Comparison of ENCODE assay signal across 16 cellular contexts in genomic region chr19:18987456-18987855, GRCh38. TPM values are rescaled to one million over a fixed set of nuclear protein-coding genes. Genes with fewer than 3 reads are reported as not detected.
DNase-seq lines count a peak whose midpoint lies in the region; ATAC-seq, FAIRE-seq and TF ChIP-seq lines count a peak whose summit lies in the region.
"Had no signal": no experiment of that assay in that cellular context is flagged by ENCODE, and none has a peak within 500 bp of the region (broad histone marks: within the 10 kb centered on the region; RNA-seq: fewer than 3 reads in every experiment).

No MANE protein-coding gene starts in this region.

- H3K4ac ChIP-seq in neuronal stem cell (ENCODE audit: low read length) = no peak overlapping the region

- POLR2A ChIA-PET in HepG2 (lab: Yijun Ruan, JAX) = interaction anchor here (1.3 to 1.6 kb wide), 2 partner anchors 69 to 92 kb away, joined by 7 to 10 read pairs; partner anchors contain the start of genes CERS1, COPE and DDX49
- POLR2A ChIA-PET in Panc1 (lab: Charles Lee) = no interaction called here

- H2AK5ac ChIP-seq in neuronal stem cell (ENCODE audit: low read depth, low read length) = peak overlapping the region; percentile 83

- BruUV-seq in HepG2 (replicated peaks; lab: Mats Ljungman, UMichigan) (no TSS peak), Panc1 (replicated peaks; lab: Mats Ljungman, UMichigan) (no TSS peak)

- no peak overlapping the region for H3K4me3 ChIP-seq in HepG2 (replicated peaks in 1 of 3; ENCODE audit: insufficient read depth in 1 of 3, low read depth in 2 of 3, low read length in 3 of 3)
- no peak overlapping the region for H3K4me3 ChIP-seq in right lobe of liver
- no peak overlapping the region for H3K4me3 ChIP-seq in Panc1 (ENCODE audit: low read depth in 2 of 2, low read length in 2 of 2)
- no peak overlapping the region for H3K4me3 ChIP-seq in neuronal stem cell (ENCODE audit: low read length in 2 of 2)
- H3K4me3 ChIP-seq in left ventricle myocardium inferior = no peak overlapping the region
- H3K4me3 ChIP-seq in psoas muscle = no peak overlapping the region
- H3K4me3 ChIP-seq: BLaER1, GM23248 had no signal

- H3K36me3 ChIP-seq in HepG2 (replicated peaks in 1 of 2; ENCODE audit: control insufficient read depth in 1 of 2, insufficient read depth in 2 of 2, low read length in 2 of 2) (peaks cover 0 to 1% of the 10 kb centered on the region in 2 experiments; a peak in 1 of 5 replicates), right lobe of liver (no peaks in the 10 kb centered on the region), Panc1 (ENCODE audit: control insufficient read depth, insufficient read depth, low read length) (no peaks in the 10 kb centered on the region), neuronal stem cell (replicated peaks in 1 of 2; ENCODE audit: control insufficient read depth in 2 of 2, insufficient read depth in 2 of 2, low read length in 2 of 2) (peaks cover 6 to 18% of the 10 kb centered on the region in 2 donors), left ventricle myocardium inferior (peaks cover 6% of the 10 kb centered on the region), psoas muscle (ENCODE audit: insufficient read depth in 1 of 2, low read depth in 1 of 2) (peaks cover 0 to 20% of the 10 kb centered on the region in 2 donors)

- H2BK5ac ChIP-seq in neuronal stem cell (ENCODE audit: low read length) = no peak overlapping the region

- H3K4me2 ChIP-seq in HepG2 (ENCODE audit: low read depth, low read length) (no peak overlapping the region), neuronal stem cell (ENCODE audit: insufficient read depth, low read length, poor library complexity, severe bottlenecking) (no peak overlapping the region)

- peaks cover 0 to 28% of the 10 kb centered on the region in 2 experiments; a peak in 3 of 5 replicates for H3K27me3 ChIP-seq in HepG2 (ENCODE audit: control insufficient read depth in 1 of 2, insufficient read depth in 2 of 2, low read length in 2 of 2)
- H3K27me3 ChIP-seq in right lobe of liver = no peaks in the 10 kb centered on the region
- H3K27me3 ChIP-seq in Panc1 (ENCODE audit: control insufficient read depth, insufficient read depth, low read length) = no peaks in the 10 kb centered on the region
- no peaks in the 10 kb centered on the region for H3K27me3 ChIP-seq in neuronal stem cell (ENCODE audit: control insufficient read depth in 3 of 3, insufficient read depth in 3 of 3, low read depth in 1 of 3, low read length in 3 of 3)
- peaks cover 11% of the 10 kb centered on the region for H3K27me3 ChIP-seq in left ventricle myocardium inferior (ENCODE audit: low read depth)
- peaks cover 0 to 10% (median 2%) of the 10 kb centered on the region in 3 donors for H3K27me3 ChIP-seq in psoas muscle (ENCODE audit: insufficient read depth in 3 of 3, low read length in 2 of 3)
- H3K27me3 ChIP-seq: BLaER1 had no signal

- no peak overlapping the region for H2BK120ac ChIP-seq in neuronal stem cell (ENCODE audit: low read depth, low read length)

- intact Hi-C loops in HepG2 (cut with micrococcal nuclease; ENCODE audit: unreplicated experiment) (no loop called here), right lobe of liver (cut with DNase I) (no loop called here), Panc1 (cut with micrococcal nuclease; ENCODE audit: unreplicated experiment) (loop anchor here (10.0 kb wide), 1 partner anchor 53 kb away; no protein-coding TSS in a partner anchor), left ventricle myocardium inferior (cut with micrococcal nuclease) (no loop called here), psoas muscle (cut with DNase I) (loop anchor here in 1 of 2 donors (5.0 kb wide), 2 partner anchors 45 to 95 kb away; partner anchors contain the start of gene HOMER3)

- H2AFZ ChIP-seq in HepG2 (ENCODE audit: low read length) = no peak overlapping the region
- H2AFZ ChIP-seq in neuronal stem cell (ENCODE audit: low read length) = no peak overlapping the region
- H2AFZ ChIP-seq: GM23248 had no signal

- H3K14ac ChIP-seq in neuronal stem cell (ENCODE audit: low read length) = no peak overlapping the region

- H4K20me1 ChIP-seq in HepG2 (ENCODE audit: insufficient read depth, low read length) = no peaks in the 10 kb centered on the region
- H4K20me1 ChIP-seq: BLaER1 had no signal

- H3K79me2 ChIP-seq in HepG2 (ENCODE audit: insufficient read depth, low read length) = no peaks in the 10 kb centered on the region

- H3K9ac ChIP-seq in HepG2 (ENCODE audit: insufficient read depth, low read depth, low read length) (no peak overlapping the region), neuronal stem cell (ENCODE audit: low read depth, low read length, poor library complexity) (no peak overlapping the region)
- H3K9ac ChIP-seq: BLaER1, GM23248 had no signal

- TF ChIP-seq EP300 in HepG2 (IDR thresholded peaks at IDR 0.05; ENCODE audit: low read depth in 2 of 2, low read length in 2 of 2) = no peak
- no peak for TF ChIP-seq EP300 in HepG2 (CRISPR knock-in tag; IDR thresholded peaks at IDR 0.05; ENCODE audit: borderline replicate concordance)

- no peaks in the 10 kb centered on the region for H3K9me3 ChIP-seq in HepG2 (ENCODE audit: low read length)
- H3K9me3 ChIP-seq in right lobe of liver = no peaks in the 10 kb centered on the region
- H3K9me3 ChIP-seq in Panc1 (ENCODE audit: control insufficient read depth, insufficient read depth, low read depth, low read length) = no peaks in the 10 kb centered on the region
- H3K9me3 ChIP-seq in neuronal stem cell (replicated peaks in 1 of 2; ENCODE audit: control insufficient read depth in 2 of 2, insufficient read depth in 1 of 2, low read depth in 1 of 2, low read length in 2 of 2) = no peaks in the 10 kb centered on the region
- no peaks in the 10 kb centered on the region for H3K9me3 ChIP-seq in left ventricle myocardium inferior (replicated peaks)
- no peaks in the 10 kb centered on the region for H3K9me3 ChIP-seq in psoas muscle
- H3K9me3 ChIP-seq: BLaER1, Caco-2 had no signal

- in situ Hi-C loops in HepG2 (cut with HindIII; ENCODE audit: extremely low pct_ligation_motif_present, low pct_unique_long_range_greater_than_20kb) = loop anchor here (5.0 to 10.0 kb wide), 3 partner anchors 45 to 93 kb away; partner anchors contain the start of genes CERS1 and HOMER3
- in situ Hi-C loops in Panc1 (cut with HindIII; ENCODE audit: low pct_unique_long_range_greater_than_20kb, low sequenced_read_pairs) = no loop called here

- no peak overlapping the region for H3K23ac ChIP-seq in neuronal stem cell (ENCODE audit: low read depth, low read length, poor library complexity)

- ATAC-seq in HepG2 = peak; percentile 12
- no peak for ATAC-seq in right lobe of liver
- 0 out of 2 replicates have a peak, but pooled peaks have one; percentile 22 for ATAC-seq in Panc1
- ATAC-seq in psoas muscle = no peak
- ATAC-seq: CD8-positive, alpha-beta T cell had no signal

- TF ChIP-seq POLR2A in HepG2 (IDR thresholded peaks at IDR 0.05; ENCODE audit: insufficient read depth in 1 of 2, low read depth in 2 of 2, low read length in 2 of 2) (no peak), right lobe of liver (IDR thresholded peaks at IDR 0.05) (no peak)

- TF ChIP-seq CTCF in HepG2 (CRISPR knock-in tag; IDR thresholded peaks at IDR 0.05) = no peak
- TF ChIP-seq CTCF in right lobe of liver (IDR thresholded peaks at IDR 0.05) = no peak
- no peak for TF ChIP-seq CTCF in Panc1 (IDR thresholded peaks at IDR 0.05)
- TF ChIP-seq CTCF in left ventricle myocardium inferior (IDR thresholded peaks at IDR 0.05; ENCODE audit: borderline replicate concordance) = no peak
- TF ChIP-seq CTCF in psoas muscle (IDR thresholded peaks at IDR 0.05) = no peak

- H3K4me1 ChIP-seq in HepG2 (ENCODE audit: insufficient read depth, low read length) = peaks cover 10% of the 10 kb centered on the region
- peaks cover 0 to 5% (median 0%) of the 10 kb centered on the region in 4 donors for H3K4me1 ChIP-seq in right lobe of liver
- no peaks in the 10 kb centered on the region; the same call in 1 of the 2 replicates for H3K4me1 ChIP-seq in Panc1 (ENCODE audit: control insufficient read depth, insufficient read depth, low read length)
- H3K4me1 ChIP-seq in neuronal stem cell (ENCODE audit: control insufficient read depth in 2 of 2, insufficient read depth in 1 of 2, low read depth in 1 of 2, low read length in 2 of 2) = peaks cover 0 to 6% of the 10 kb centered on the region in 2 donors
- H3K4me1 ChIP-seq in left ventricle myocardium inferior = peaks cover 16% of the 10 kb centered on the region
- H3K4me1 ChIP-seq in psoas muscle = no peaks in the 10 kb centered on the region
- H3K4me1 ChIP-seq: Caco-2 had no signal

- H2BK15ac ChIP-seq in neuronal stem cell (ENCODE audit: low read length) = no peak overlapping the region

- H3K79me1 ChIP-seq in neuronal stem cell (ENCODE audit: low read depth, low read length) = peaks cover 1% of the 10 kb centered on the region

- no peak overlapping the region for H4K8ac ChIP-seq in neuronal stem cell (ENCODE audit: low read depth, low read length)

- no peak overlapping the region for H3K18ac ChIP-seq in neuronal stem cell (ENCODE audit: low read length)

- H2BK12ac ChIP-seq in neuronal stem cell (ENCODE audit: low read length) = no peak overlapping the region

- DNase-seq in HepG2 (ENCODE audit: low spot score) = no peak
- DNase-seq in right lobe of liver = no peak
- peak; percentile 98 for DNase-seq in NCI-H82 (lab: John Stamatoyannopoulos, UW)
- DNase-seq in Panc1 (ENCODE audit: low read depth, low spot score) = no peak
- DNase-seq in neuronal stem cell (ENCODE audit: low spot score) = no peak
- no peak for DNase-seq in left ventricle myocardium inferior
- DNase-seq in HK-2 (ENCODE audit: unreplicated experiment) = no peak
- DNase-seq in psoas muscle = no peak
- DNase-seq: CD8-positive, alpha-beta T cell had no signal

- no peak overlapping the region for H3K27ac ChIP-seq in HepG2 (ENCODE audit: extremely low read length, insufficient read depth, low read length)
- no peak overlapping the region for H3K27ac ChIP-seq in right lobe of liver
- no peak overlapping the region for H3K27ac ChIP-seq in Panc1 (ENCODE audit: low read length)
- H3K27ac ChIP-seq in neuronal stem cell (replicated peaks; ENCODE audit: low read length) = no peak overlapping the region
- no peak overlapping the region for H3K27ac ChIP-seq in left ventricle myocardium inferior (replicated peaks)
- no peak overlapping the region for H3K27ac ChIP-seq in psoas muscle
- H3K27ac ChIP-seq: 22Rv1, BLaER1, C4-2B, GM23248 had no signal

- 14% methylated on average over 4 of the region's 4 CpGs for WGBS in HepG2 (ENCODE audit: low lambda C conversion rate)
- WGBS in right lobe of liver (ENCODE audit: insufficient coverage, low coverage, low lambda C conversion rate, missing lambda C conversion rate) = 48% methylated on average over 3 of the region's 4 CpGs
- no CpG with 5 or more reads among the region's 4 CpGs for WGBS in neuronal stem cell (ENCODE audit: extremely low coverage in 2 of 2, insufficient read length in 2 of 2, insufficient replicate concordance in 1 of 2), 2 donors
- 30 to 35% (median 32%) methylated on average over 4 of the region's 4 CpGs for WGBS in psoas muscle, 3 donors

- H4K91ac ChIP-seq in neuronal stem cell (ENCODE audit: low read depth, low read length, poor library complexity) = no peak overlapping the region

- FAIRE-seq in HepG2 (lab: Jason Lieb, UNC) = no peak
- FAIRE-seq: A204.1, GM12892 had no signal

- CTCF ChIA-PET in HepG2 (lab: Yijun Ruan, JAX; ENCODE audit: low intra/inter-chr PET ratio, low total read pairs) (interaction anchor here (1.4 to 2.3 kb wide), 3 partner anchors 46 to 121 kb away, joined by 6 to 24 read pairs (median 13); partner anchors contain the start of genes CERS1 and HOMER3), Panc1 (lab: Charles Lee) (interaction anchor here (0.6 to 1.7 kb wide), 7 partner anchors 22 to 97 kb away, joined by 3 to 9 read pairs (median 4); partner anchors contain the start of genes COPE and DDX49)

- TF ChIP-seq RAD21 in HepG2 (CRISPR knock-in tag; IDR thresholded peaks at IDR 0.05) = no peak

RNA-seq across cellular contexts. Expression of gene SUGP2, which starts 45.9 kb away (rescaled TPM):
- total RNA-seq in HepG2 (2016; rRNA removed; fragmentation: Illumina TruSeq; extraction: Trizol) (32.3 and 40.6 TPM in 2 replicates), right lobe of liver (10 to 100 TPM; 17.4 to 36.4 (median 30.0) TPM), Panc1 (2021; ENCODE audit: unreplicated experiment) (112 TPM), left ventricle myocardium inferior (68.2 TPM), psoas muscle (10 to 100 TPM; 41.3 to 53.3 (median 48.1) TPM)
- total RNA-seq in HepG2 (2016; cell fraction: cytosol; rRNA removed; fragmentation: Illumina TruSeq; extraction: Trizol; ENCODE audit: low read depth) = 8.1 and 8.7 TPM in 2 replicates
- 29.8 and 39.5 TPM in 2 replicates for total RNA-seq in HepG2 (2016; cell fraction: insoluble cytoplasmic fraction; rRNA removed; fragmentation: Illumina TruSeq; extraction: Trizol)
- total RNA-seq in HepG2 (2016; cell fraction: membrane; rRNA removed; fragmentation: Illumina TruSeq; extraction: Trizol) = 16.1 and 16.4 TPM in 2 replicates
- total RNA-seq in HepG2 (2016; cell fraction: nucleus; rRNA removed; fragmentation: Illumina TruSeq; extraction: Trizol) = 43.7 and 52.4 TPM in 2 replicates
- polyA plus RNA-seq in HepG2 (2011; rRNA removed) (57.7 and 63.4 TPM in 2 replicates), psoas muscle (10 to 100 TPM; 31.8 to 45.3 (median 34.4) TPM)
- polyA plus RNA-seq in HepG2 (2011; cell fraction: cytosol; rRNA removed) = 18.7 and 22.9 TPM in 2 replicates
- polyA plus RNA-seq in HepG2 (2011; cell fraction: nucleus; rRNA removed) = 189 and 204 TPM in 2 replicates
- polyA plus RNA-seq in HepG2 (2012) = 38.0 and 52.7 TPM in 2 replicates
- polyA plus RNA-seq in HepG2 (2016; cell fraction: cytosol; fragmentation: Illumina TruSeq; extraction: Trizol; ENCODE audit: low read depth) = 3.7 and 4.4 TPM in 2 replicates
- 29.6 and 32.8 TPM in 2 replicates for polyA plus RNA-seq in HepG2 (2016; cell fraction: insoluble cytoplasmic fraction; fragmentation: Illumina TruSeq; extraction: Trizol; ENCODE audit: low read depth)
- polyA plus RNA-seq in HepG2 (2016; cell fraction: membrane; fragmentation: Illumina TruSeq; extraction: Trizol; ENCODE audit: low read depth) = 7.8 and 9.8 TPM in 2 replicates
- polyA plus RNA-seq in HepG2 (2016; cell fraction: nucleus; fragmentation: Illumina TruSeq; extraction: Trizol; ENCODE audit: insufficient read depth, low read depth) = 163 and 186 TPM in 2 replicates
- polyA minus RNA-seq in HepG2 (2011; rRNA and poly(A)+ RNA removed; ENCODE audit: low replicate concordance) = 19.2 and 29.3 TPM in 2 replicates
- 10.2 and 13.3 TPM in 2 replicates for polyA minus RNA-seq in HepG2 (2011; cell fraction: cytosol; rRNA and poly(A)+ RNA removed)
- 62.1 and 68.9 TPM in 2 replicates for polyA minus RNA-seq in HepG2 (2011; cell fraction: nucleus; rRNA and poly(A)+ RNA removed)
- 60.6 TPM for polyA plus RNA-seq in Panc1 (2012; ENCODE audit: insufficient read length)
- 103 TPM for polyA plus RNA-seq in neuronal stem cell (2013, experiment 1 of 2)
- polyA plus RNA-seq in neuronal stem cell (2013, experiment 2 of 2) = 101 TPM

RNA-seq across cellular contexts. Expression of gene ARMC6, which starts 45.9 kb away (rescaled TPM):
- 36.8 and 42.7 TPM in 2 replicates for total RNA-seq in HepG2 (2016; rRNA removed; fragmentation: Illumina TruSeq; extraction: Trizol)
- total RNA-seq in HepG2 (2016; cell fraction: cytosol; rRNA removed; fragmentation: Illumina TruSeq; extraction: Trizol; ENCODE audit: low read depth) = 11.2 and 13.0 TPM in 2 replicates
- total RNA-seq in HepG2 (2016; cell fraction: insoluble cytoplasmic fraction; rRNA removed; fragmentation: Illumina TruSeq; extraction: Trizol) = 37.7 and 38.3 TPM in 2 replicates
- total RNA-seq in HepG2 (2016; cell fraction: membrane; rRNA removed; fragmentation: Illumina TruSeq; extraction: Trizol) = 20.4 and 23.6 TPM in 2 replicates
- total RNA-seq in HepG2 (2016; cell fraction: nucleus; rRNA removed; fragmentation: Illumina TruSeq; extraction: Trizol) = 17.5 and 23.9 TPM in 2 replicates
- 16.2 and 24.6 TPM in 2 replicates for polyA plus RNA-seq in HepG2 (2011; rRNA removed)
- polyA plus RNA-seq in HepG2 (2011; cell fraction: cytosol; rRNA removed) = 16.9 and 25.0 TPM in 2 replicates
- 44.8 and 46.0 TPM in 2 replicates for polyA plus RNA-seq in HepG2 (2011; cell fraction: nucleus; rRNA removed)
- 14.8 and 16.9 TPM in 2 replicates for polyA plus RNA-seq in HepG2 (2012)
- polyA plus RNA-seq in HepG2 (2016; cell fraction: cytosol; fragmentation: Illumina TruSeq; extraction: Trizol; ENCODE audit: low read depth) = 10.0 and 10.8 TPM in 2 replicates
- 33.4 and 39.5 TPM in 2 replicates for polyA plus RNA-seq in HepG2 (2016; cell fraction: insoluble cytoplasmic fraction; fragmentation: Illumina TruSeq; extraction: Trizol; ENCODE audit: low read depth)
- polyA plus RNA-seq in HepG2 (2016; cell fraction: membrane; fragmentation: Illumina TruSeq; extraction: Trizol; ENCODE audit: low read depth) = 14.7 and 16.1 TPM in 2 replicates
- 37.5 and 39.9 TPM in 2 replicates for polyA plus RNA-seq in HepG2 (2016; cell fraction: nucleus; fragmentation: Illumina TruSeq; extraction: Trizol; ENCODE audit: insufficient read depth, low read depth)
- polyA minus RNA-seq in HepG2 (2011; rRNA and poly(A)+ RNA removed; ENCODE audit: low replicate concordance) = 71.3 and 80.9 TPM in 2 replicates
- polyA minus RNA-seq in HepG2 (2011; cell fraction: cytosol; rRNA and poly(A)+ RNA removed) = 18.4 and 19.4 TPM in 2 replicates
- polyA minus RNA-seq in HepG2 (2011; cell fraction: nucleus; rRNA and poly(A)+ RNA removed) = 14.0 and 15.2 TPM in 2 replicates
- 10 to 100 TPM; 19.3 to 64.8 (median 41.4) TPM for total RNA-seq in right lobe of liver
- 51.4 TPM for total RNA-seq in Panc1 (2021; ENCODE audit: unreplicated experiment)
- polyA plus RNA-seq in Panc1 (2012; ENCODE audit: insufficient read length) = 64.8 TPM
- polyA plus RNA-seq in neuronal stem cell (2013, experiment 1 of 2) = 15.0 TPM
- 14.5 TPM for polyA plus RNA-seq in neuronal stem cell (2013, experiment 2 of 2)
- total RNA-seq in left ventricle myocardium inferior = 15.0 TPM
- 10 to 100 TPM; 13.7 to 22.6 (median 18.8) TPM for total RNA-seq in psoas muscle
- polyA plus RNA-seq in psoas muscle = 10 to 100 TPM; 22.8 to 74.1 (median 25.7) TPM

RNA-seq across cellular contexts. Expression of gene HOMER3, which starts 46.4 kb away (rescaled TPM):
- total RNA-seq in HepG2 (2016; rRNA removed; fragmentation: Illumina TruSeq; extraction: Trizol) (16.0 and 21.3 TPM in 2 replicates), right lobe of liver (1 to 10 TPM; 2.3 to 4.7 (median 3.2) TPM), Panc1 (2021; ENCODE audit: unreplicated experiment) (58.9 TPM), left ventricle myocardium inferior (14.7 TPM), psoas muscle (10 to 100 TPM; 61.4 to 77.9 (median 67.7) TPM)
- 26.4 and 33.2 TPM in 2 replicates for total RNA-seq in HepG2 (2016; cell fraction: cytosol; rRNA removed; fragmentation: Illumina TruSeq; extraction: Trizol; ENCODE audit: low read depth)
- total RNA-seq in HepG2 (2016; cell fraction: insoluble cytoplasmic fraction; rRNA removed; fragmentation: Illumina TruSeq; extraction: Trizol) = 15.8 and 22.8 TPM in 2 replicates
- total RNA-seq in HepG2 (2016; cell fraction: membrane; rRNA removed; fragmentation: Illumina TruSeq; extraction: Trizol) = 34.4 and 37.9 TPM in 2 replicates
- 9.6 and 15.0 TPM in 2 replicates for total RNA-seq in HepG2 (2016; cell fraction: nucleus; rRNA removed; fragmentation: Illumina TruSeq; extraction: Trizol)
- polyA plus RNA-seq in HepG2 (2011; rRNA removed) (27.3 and 33.7 TPM in 2 replicates), psoas muscle (10 to 100 TPM; 72.9 to 86.2 (median 83.1) TPM)
- 17.2 and 24.7 TPM in 2 replicates for polyA plus RNA-seq in HepG2 (2011; cell fraction: cytosol; rRNA removed)
- polyA plus RNA-seq in HepG2 (2011; cell fraction: nucleus; rRNA removed) = 44.4 and 50.4 TPM in 2 replicates
- 9.2 and 17.6 TPM in 2 replicates for polyA plus RNA-seq in HepG2 (2012)
- polyA plus RNA-seq in HepG2 (2016; cell fraction: cytosol; fragmentation: Illumina TruSeq; extraction: Trizol; ENCODE audit: low read depth) = 38.0 and 46.9 TPM in 2 replicates
- 25.7 and 29.6 TPM in 2 replicates for polyA plus RNA-seq in HepG2 (2016; cell fraction: insoluble cytoplasmic fraction; fragmentation: Illumina TruSeq; extraction: Trizol; ENCODE audit: low read depth)
- polyA plus RNA-seq in HepG2 (2016; cell fraction: membrane; fragmentation: Illumina TruSeq; extraction: Trizol; ENCODE audit: low read depth) = 45.5 and 48.8 TPM in 2 replicates
- polyA plus RNA-seq in HepG2 (2016; cell fraction: nucleus; fragmentation: Illumina TruSeq; extraction: Trizol; ENCODE audit: insufficient read depth, low read depth) = 36.3 and 38.7 TPM in 2 replicates
- 16.8 and 17.2 TPM in 2 replicates for polyA minus RNA-seq in HepG2 (2011; rRNA and poly(A)+ RNA removed; ENCODE audit: low replicate concordance)
- polyA minus RNA-seq in HepG2 (2011; cell fraction: cytosol; rRNA and poly(A)+ RNA removed) = 3.6 and 6.2 TPM in 2 replicates
- 8.6 and 13.4 TPM in 2 replicates for polyA minus RNA-seq in HepG2 (2011; cell fraction: nucleus; rRNA and poly(A)+ RNA removed)
- polyA plus RNA-seq in Panc1 (2012; ENCODE audit: insufficient read length) = 61.8 TPM
- 58.3 TPM for polyA plus RNA-seq in neuronal stem cell (2013, experiment 1 of 2)
- polyA plus RNA-seq in neuronal stem cell (2013, experiment 2 of 2) = 56.2 TPM

Comparison
In these comparisons a context has a peak if more than half of its experiments do, and no peak if none do; other contexts are left out.
1. ATAC-seq: peak in HepG2 (single experiment) and Panc1 (single experiment); none in right lobe of liver (0 of 4) and psoas muscle (0 of 4).